Comparison of ENCODE assay signal across 13 cellular contexts in genomic region chr18:62449490-62450104, GRCh38.
DNase-seq lines count a peak whose midpoint lies in the region; ATAC-seq, FAIRE-seq and TF ChIP-seq lines count a peak whose summit lies in the region.
"Had no signal": no experiment of that assay in that cellular context is flagged by ENCODE, and none has a peak within 500 bp of the region (broad histone marks: within the 10 kb centered on the region; RNA-seq: fewer than 3 reads in every experiment).

No MANE protein-coding gene starts in this region.

- H2BK20ac ChIP-seq in H9 (ENCODE audit: low read depth, low read length, poor library complexity, severe bottlenecking): no peak overlapping the region

- TF ChIP-seq RAD21 in K562 (CRISPR knock-in tag; conservative IDR thresholded peaks at IDR 0.05 in 1 of 2, IDR thresholded peaks at IDR 0.05 in 1 of 2): no peak

- no peak overlapping the region for H4K5ac ChIP-seq in H9 (ENCODE audit: insufficient read length, low read depth, low read length)

- CTCF ChIA-PET in K562 (lab: Yijun Ruan, JAX; ENCODE audit: low intra/inter-chr PET ratio): no interaction called here

- BruUV-seq in K562 (replicated peaks; lab: Mats Ljungman, UMichigan): no TSS peak

- in situ Hi-C loops in K562 (cut with MboI): no loop called here

- H3K4ac ChIP-seq in H9 (ENCODE audit: low read depth, low read length): no peak overlapping the region

- H3K9ac ChIP-seq in H9 (ENCODE audit: extremely low read depth, insufficient read length, low read length): no peak overlapping the region
- no peak overlapping the region for H3K9ac ChIP-seq in K562 (ENCODE audit: insufficient read depth in 1 of 2, low read depth in 2 of 2, low read length in 2 of 2)
- no peak overlapping the region for H3K9ac ChIP-seq in skeletal muscle tissue (ENCODE audit: low read depth in 1 of 3, low read length in 3 of 3)

- no peak overlapping the region for H3K23ac ChIP-seq in H9 (ENCODE audit: insufficient read length, low read depth, low read length)

- H3K79me1 ChIP-seq in H9 (ENCODE audit: insufficient read depth, low read depth, low read length, poor library complexity, severe bottlenecking): no peaks in the 10 kb centered on the region

- H3K36me3 Mint-ChIP-seq in H9 (ENCODE audit: insufficient read depth in 1 of 3, low read depth in 3 of 3): peaks cover 0 to 4% (median 0%) of the 10 kb centered on the region in 3 experiments; a peak in 2 of 7 replicates
- H3K36me3 Mint-ChIP-seq in activated T-helper 17 cell treated with anti-CD3 and anti-CD28 coated beads, Interleukin-2, amount 50 U/mL, for 72 hours (ENCODE audit: low read depth): no peaks in the 10 kb centered on the region

- H3T11ph ChIP-seq in H9 (ENCODE audit: low read length): no peak overlapping the region

- no peaks in the 10 kb centered on the region; the same call in 1 of the 2 replicates for H3K27me3 Mint-ChIP-seq in H9 (ENCODE audit: low read depth)
- peaks cover 16% of the 10 kb centered on the region for H3K27me3 Mint-ChIP-seq in activated T-helper 17 cell treated with anti-CD3 and anti-CD28 coated beads, Interleukin-2, amount 50 U/mL, for 72 hours

- no peak for TF ChIP-seq EP300 in K562 (IDR thresholded peaks at IDR 0.05; ENCODE audit: low read length)
- no peak for TF ChIP-seq EP300 in esophagus muscularis mucosa (IDR thresholded peaks at IDR 0.05)

- WGBS in H9 (ENCODE audit: extremely low coverage, insufficient read length, low lambda C conversion rate): no CpG with 5 or more reads among the region's 7 CpGs
- 100% methylated on average over 4 of the region's 7 CpGs for WGBS in K562 (ENCODE audit: insufficient coverage, low coverage, missing lambda C conversion rate)
- WGBS in esophagus muscularis mucosa: 94% methylated on average over 7 of the region's 7 CpGs

- intact Hi-C loops in K562 (cut with micrococcal nuclease): loop anchor here (5.0 kb wide), 1 partner anchor 78 kb away; no protein-coding TSS in a partner anchor
- intact Hi-C loops in esophagus muscularis mucosa (cut with DNase I): no loop called here

- H3K4me1 ChIP-seq in H9 (ENCODE audit: insufficient read depth, low read length): peaks cover 5% of the 10 kb centered on the region; the same call in 1 of the 2 replicates
- peaks cover 7 to 25% of the 10 kb centered on the region in 2 experiments; a peak in 4 of 5 replicates for H3K4me1 ChIP-seq in K562 (replicated peaks in 1 of 2; ENCODE audit: control insufficient read depth in 2 of 2, insufficient read depth in 2 of 2, low read length in 2 of 2)
- peaks cover 0 to 15% (median 8%) of the 10 kb centered on the region in 4 donors for H3K4me1 ChIP-seq in esophagus muscularis mucosa
- H3K4me1 ChIP-seq in skeletal muscle tissue (ENCODE audit: control insufficient read depth in 3 of 3, insufficient read depth in 3 of 3, low read length in 3 of 3): peaks cover 18 to 21% (median 19%) of the 10 kb centered on the region in 3 donors

- H3K79me2 ChIP-seq in H9 (ENCODE audit: insufficient read depth, low read length) (no peaks in the 10 kb centered on the region), K562 (ENCODE audit: control insufficient read depth, insufficient read depth, low read length) (no peaks in the 10 kb centered on the region)

- no peaks in the 10 kb centered on the region for H3K9me3 Mint-ChIP-seq in H9
- no peaks in the 10 kb centered on the region for H3K9me3 Mint-ChIP-seq in activated T-helper 17 cell treated with anti-CD3 and anti-CD28 coated beads, Interleukin-2, amount 50 U/mL, for 72 hours
- H3K9me3 Mint-ChIP-seq: HFFc6 had no signal

- no peak overlapping the region for H3K4me3 Mint-ChIP-seq in H9
- no peak overlapping the region for H3K4me3 Mint-ChIP-seq in activated T-helper 17 cell treated with anti-CD3 and anti-CD28 coated beads, Interleukin-2, amount 50 U/mL, for 72 hours
- H3K4me3 Mint-ChIP-seq: HFFc6 had no signal

- H3K18ac ChIP-seq in H9 (ENCODE audit: insufficient read length, low read depth, low read length): no peak overlapping the region

- no peak overlapping the region for H2BK120ac ChIP-seq in H9 (ENCODE audit: low read depth, low read length, poor library complexity, severe bottlenecking)

- DNase-seq in H9 (no peak), K562 (ENCODE audit: extremely low read depth in 1 of 4, low spot score in 3 of 4) (no peak), esophagus muscularis mucosa (ENCODE audit: extremely low spot score) (peak; percentile 66)
- DNase-seq: DMS79, GOT3, HCEC 1CT, HFFc6 had no signal

- no peak overlapping the region for H4K91ac ChIP-seq in H9 (ENCODE audit: insufficient read length, low read depth, low read length)

- ATAC-seq in K562 (no peak), HG03139 (IDR thresholded peaks at IDR 0.05; ENCODE audit: unreplicated experiment) (no peak), HG03095 (IDR thresholded peaks at IDR 0.05; ENCODE audit: unreplicated experiment) (no peak)
- ATAC-seq in activated T-helper 17 cell treated with anti-CD3 and anti-CD28 coated beads, Interleukin-2, amount 50 U/mL, for 72 hours (replicated peaks): no peak
- ATAC-seq: GM12878 had no signal

- TF ChIP-seq CTCF in H9 (conservative IDR thresholded peaks at IDR 0.05) (no peak), K562 (IDR thresholded peaks at IDR 0.05 in 2 of 3, conservative IDR thresholded peaks at IDR 0.05 in 1 of 3; ENCODE audit: insufficient read depth in 2 of 3, low read depth in 1 of 3, low read length in 3 of 3) (no peak), esophagus muscularis mucosa (IDR thresholded peaks at IDR 0.05) (no peak)

- no peak overlapping the region for H2AFZ ChIP-seq in H9 (ENCODE audit: low read length)
- peak overlapping the region; percentile 69 for H2AFZ ChIP-seq in K562 (ENCODE audit: low read depth, low read length)

- no peak overlapping the region for H2BK5ac ChIP-seq in H9 (ENCODE audit: insufficient read length, low read length)

- no peak overlapping the region for H3K14ac ChIP-seq in H9 (ENCODE audit: insufficient read depth, low read length)

- H2AK5ac ChIP-seq in H9 (ENCODE audit: insufficient read length, low read length): no peak overlapping the region

- H3K23me2 ChIP-seq in H9 (ENCODE audit: insufficient read length, low read depth, low read length, poor library complexity, severe bottlenecking): no peaks in the 10 kb centered on the region

- H4K20me1 ChIP-seq in H9 (ENCODE audit: control insufficient read depth, insufficient read depth, insufficient read length) (no peaks in the 10 kb centered on the region), K562 (replicated peaks; ENCODE audit: control insufficient read depth, insufficient read depth, low read length) (no peaks in the 10 kb centered on the region)

- peaks cover 23 to 26% of the 10 kb centered on the region in 2 experiments for H3K4me1 Mint-ChIP-seq in H9
- peaks cover 9% of the 10 kb centered on the region for H3K4me1 Mint-ChIP-seq in activated T-helper 17 cell treated with anti-CD3 and anti-CD28 coated beads, Interleukin-2, amount 50 U/mL, for 72 hours

- no peak overlapping the region for H3K56ac ChIP-seq in H9 (ENCODE audit: insufficient read length, low read depth, low read length)

- H3K4me2 ChIP-seq in H9 (ENCODE audit: insufficient read depth, insufficient read length, low read length) (no peak overlapping the region), K562 (ENCODE audit: insufficient read depth, low read length) (no peak overlapping the region)

- H3K27ac Mint-ChIP-seq in H9: peak overlapping the region in 2 of 3 experiments; percentile 17 to 20; a peak in 2 of 7 replicates
- no peak overlapping the region for H3K27ac Mint-ChIP-seq in activated T-helper 17 cell treated with anti-CD3 and anti-CD28 coated beads, Interleukin-2, amount 50 U/mL, for 72 hours
- H3K27ac Mint-ChIP-seq: HFFc6 had no signal

- H3K9me3 ChIP-seq in H9 (ENCODE audit: control insufficient read depth, low read depth, low read length) (no peaks in the 10 kb centered on the region), K562 (replicated peaks; ENCODE audit: control insufficient read depth, insufficient read depth, low read depth, low read length) (peaks cover 2% of the 10 kb centered on the region; the same call in 1 of the 2 replicates), esophagus muscularis mucosa (peaks cover 0 to 5% (median 0%) of the 10 kb centered on the region in 4 donors), skeletal muscle tissue (ENCODE audit: control insufficient read depth in 3 of 3, low read length in 3 of 3) (peaks cover 0 to 2% (median 0%) of the 10 kb centered on the region in 3 donors)

- H3K36me3 ChIP-seq in K562 (ENCODE audit: control insufficient read depth, insufficient read depth, low read length) (no peaks in the 10 kb centered on the region), esophagus muscularis mucosa (no peaks in the 10 kb centered on the region), skeletal muscle tissue (ENCODE audit: control insufficient read depth in 3 of 3, insufficient read depth in 3 of 3, low read length in 3 of 3) (no peaks in the 10 kb centered on the region)

- H4K8ac ChIP-seq in H9 (replicated peaks; ENCODE audit: insufficient read length, low read depth, low read length): no peak overlapping the region

- POLR2A ChIA-PET in K562 (lab: Yijun Ruan, JAX): no interaction called here

- H3K27me3 ChIP-seq in H9 (ENCODE audit: insufficient read depth, low read length) (no peaks in the 10 kb centered on the region), K562 (ENCODE audit: control insufficient read depth in 2 of 2, insufficient read depth in 2 of 2, low read length in 2 of 2) (no peaks in the 10 kb centered on the region), esophagus muscularis mucosa (peaks cover 0 to 7% (median 0%) of the 10 kb centered on the region in 4 donors), skeletal muscle tissue (ENCODE audit: control insufficient read depth in 3 of 3, insufficient read depth in 3 of 3, low read length in 3 of 3) (no peaks in the 10 kb centered on the region)

- H3K27ac ChIP-seq in H9 (ENCODE audit: insufficient read length, low read depth, low read length): no peak overlapping the region
- peak overlapping the region; percentile 68 for H3K27ac ChIP-seq in K562 (ENCODE audit: extremely low read depth, low read depth, low read length)
- no peak overlapping the region for H3K27ac ChIP-seq in esophagus muscularis mucosa (replicated peaks in 1 of 4)
- H3K27ac ChIP-seq in skeletal muscle tissue (ENCODE audit: low read depth, low read length): peak overlapping the region; percentile 85

- H2BK12ac ChIP-seq in H9 (ENCODE audit: insufficient read length, low read depth, low read length): no peak overlapping the region

- TF ChIP-seq POLR2A in K562 (conservative IDR thresholded peaks at IDR 0.05): no peak
- no peak for TF ChIP-seq POLR2A in esophagus muscularis mucosa (IDR thresholded peaks at IDR 0.05; ENCODE audit: low read depth)

- no peak for FAIRE-seq in K562 (lab: Jason Lieb, UNC)
- FAIRE-seq: GM12878, GM18507 had no signal

- no peaks in the 10 kb centered on the region for H3K9me1 ChIP-seq in K562 (ENCODE audit: control insufficient read depth, insufficient read depth, low read length)

- H2BK15ac ChIP-seq in H9 (ENCODE audit: low read depth, low read length): no peak overlapping the region

- H3K4me3 ChIP-seq in K562 (no peak overlapping the region), esophagus muscularis mucosa (no peak overlapping the region), skeletal muscle tissue (ENCODE audit: low read length in 3 of 3) (no peak overlapping the region)
- H3K4me3 ChIP-seq: GM12878 had no signal

TF ChIP-seq in K562, 482 proteins besides CTCF, POLR2A, EP300 and RAD21 (continues in another document):
- TF ChIP-seq BRD9 (IDR thresholded peaks at IDR 0.05; ENCODE audit: low read depth, partially characterized antibody): peak; percentile 73
- TF ChIP-seq ZNF41 (CRISPR knock-in tag; conservative IDR thresholded peaks at IDR 0.05): peak; percentile 91

Comparison
In these comparisons a context has a peak if more than half of its experiments do, and no peak if none do; other contexts are left out.
1. H3K27ac ChIP-seq: peak in K562 (single experiment) and skeletal muscle tissue (single experiment); none in H9 (single experiment) and esophagus muscularis mucosa (0 of 4).